21 cellular contexts compared by ENCODE assay signal in the genomic region with DNA sequence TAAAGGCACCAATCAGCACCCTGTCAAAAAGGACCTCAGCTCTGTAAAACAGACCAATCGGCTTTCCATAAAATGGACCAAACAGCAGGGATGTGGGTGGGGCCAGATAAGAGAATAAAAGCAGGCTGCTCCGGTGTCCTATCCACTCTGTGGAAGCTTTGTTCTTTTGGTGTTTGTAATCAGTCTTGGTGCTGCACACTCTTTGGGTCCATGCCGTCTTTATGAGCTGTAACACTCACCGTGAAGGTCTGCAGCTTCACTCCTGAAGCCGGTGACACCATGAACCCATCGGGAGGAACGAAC. TPM values are rescaled to one million over a fixed set of nuclear protein-coding genes. Genes with fewer than 3 reads are reported as not detected.
DNase-seq lines count a peak whose midpoint lies in the region; ATAC-seq and TF ChIP-seq lines count a peak whose summit lies in the region.
"Had no signal": no experiment of that assay in that cellular context is flagged by ENCODE, and none has a peak within 500 bp of the region (broad histone marks: within the 10 kb centered on the region; RNA-seq: fewer than 3 reads in every experiment).

No MANE protein-coding gene starts in this region.

- H3K9ac ChIP-seq in GM23248 = peak overlapping the region; percentile 30; the same call in 1 of the 2 replicates
- H3K9ac ChIP-seq in skeletal muscle satellite cell (ENCODE audit: low read depth, low read length) = peak overlapping the region; percentile 38
- H3K9ac ChIP-seq: KMS-11 had no signal

- TF ChIP-seq CTCF in ascending aorta (IDR thresholded peaks at IDR 0.05) (no peak), glutamatergic neuron (IDR thresholded peaks at IDR 0.05; ENCODE audit: partially characterized antibody, unreplicated experiment) (no peak), upper lobe of left lung (IDR thresholded peaks at IDR 0.05) (no peak)

- no peak for TF ChIP-seq EP300 in upper lobe of left lung (IDR thresholded peaks at IDR 0.05)

- intact Hi-C loops in ascending aorta (cut with DNase I) = no loop called here

- H3K79me2 ChIP-seq in GM23248 (ENCODE audit: insufficient read depth) = no peaks in the 10 kb centered on the region

- H3K4me3 ChIP-seq in GM23248 (peak overlapping the region; percentile 24; the same call in 1 of the 2 replicates), ascending aorta (no peak overlapping the region), skeletal muscle satellite cell (ENCODE audit: low read length) (no peak overlapping the region), upper lobe of left lung (no peak overlapping the region)
- H3K4me3 ChIP-seq: Peyer's patch, SJCRH30 had no signal

- H3K27ac Mint-ChIP-seq in glutamatergic neuron (ENCODE audit: unreplicated experiment) = peak overlapping the region; percentile 43
- H3K27ac Mint-ChIP-seq: CD14-positive monocyte had no signal

- no peaks in the 10 kb centered on the region for H3K36me3 Mint-ChIP-seq in glutamatergic neuron (ENCODE audit: unreplicated experiment)
- H3K36me3 Mint-ChIP-seq: CD14-positive monocyte had no signal

- ATAC-seq in upper lobe of left lung (ENCODE audit: low FRiP score in 2 of 2) (no peak), GM21717 (IDR thresholded peaks at IDR 0.05; ENCODE audit: unreplicated experiment) (no peak), HG03378 (IDR thresholded peaks at IDR 0.05; ENCODE audit: unreplicated experiment) (no peak), HG02763 (IDR thresholded peaks at IDR 0.05; ENCODE audit: unreplicated experiment) (no peak)

- peak overlapping the region; percentile 66 for H3K4me2 ChIP-seq in GM23248 (ENCODE audit: unreplicated experiment)
- H3K4me2 ChIP-seq in skeletal muscle satellite cell (ENCODE audit: low read length) = peak overlapping the region; percentile 42
- H3K4me2 ChIP-seq: KMS-11 had no signal

- no peaks in the 10 kb centered on the region for H3K9me3 ChIP-seq in GM23248 (ENCODE audit: low read depth)
- peaks cover 0 to 3% of the 10 kb centered on the region in 2 donors for H3K9me3 ChIP-seq in ascending aorta
- no peaks in the 10 kb centered on the region for H3K9me3 ChIP-seq in skeletal muscle satellite cell (replicated peaks; ENCODE audit: low read length)
- H3K9me3 ChIP-seq in upper lobe of left lung = no peaks in the 10 kb centered on the region
- H3K9me3 ChIP-seq: Peyer's patch, SJCRH30 had no signal

- no peaks in the 10 kb centered on the region for H3K27me3 ChIP-seq in GM23248 (replicated peaks; ENCODE audit: insufficient read depth)
- H3K27me3 ChIP-seq in ascending aorta = no peaks in the 10 kb centered on the region
- no peaks in the 10 kb centered on the region for H3K27me3 ChIP-seq in skeletal muscle satellite cell (ENCODE audit: control insufficient read depth, insufficient read depth, low read length)
- no peaks in the 10 kb centered on the region for H3K27me3 ChIP-seq in upper lobe of left lung
- H3K27me3 ChIP-seq: Peyer's patch, SJCRH30 had no signal

- H3K9me2 ChIP-seq in GM23248 (ENCODE audit: insufficient read depth) = no peaks in the 10 kb centered on the region

- no peaks in the 10 kb centered on the region for H3K36me3 ChIP-seq in GM23248 (ENCODE audit: low read depth)
- no peaks in the 10 kb centered on the region for H3K36me3 ChIP-seq in ascending aorta
- H3K36me3 ChIP-seq in skeletal muscle satellite cell (ENCODE audit: insufficient read depth, low read length) = no peaks in the 10 kb centered on the region
- no peaks in the 10 kb centered on the region for H3K36me3 ChIP-seq in upper lobe of left lung
- H3K36me3 ChIP-seq: Peyer's patch, SJCRH30 had no signal

- peak overlapping the region; percentile 75 for H3K27ac ChIP-seq in GM23248
- peak overlapping the region; percentile 84 to 87 for H3K27ac ChIP-seq in ascending aorta
- H3K27ac ChIP-seq in upper lobe of left lung = no peak overlapping the region
- H3K27ac ChIP-seq: HL-60, KMS-11, Peyer's patch, SJCRH30 had no signal

- in situ Hi-C loops in GM23248 (cut with MboI) = no loop called here

- H3K27me3 Mint-ChIP-seq in glutamatergic neuron (ENCODE audit: unreplicated experiment) = no peaks in the 10 kb centered on the region

- no peaks in the 10 kb centered on the region for H4K20me1 ChIP-seq in GM23248 (ENCODE audit: insufficient read depth)

- no peak overlapping the region for H3K4me3 Mint-ChIP-seq in glutamatergic neuron (ENCODE audit: unreplicated experiment)
- H3K4me3 Mint-ChIP-seq: CD14-positive monocyte had no signal

- peaks cover 18% of the 10 kb centered on the region for H3K4me1 Mint-ChIP-seq in glutamatergic neuron (ENCODE audit: low read depth, unreplicated experiment)
- H3K4me1 Mint-ChIP-seq: CD14-positive monocyte had no signal

- H3K4me1 ChIP-seq in GM23248 (ENCODE audit: insufficient read depth) (peaks cover 21% of the 10 kb centered on the region), ascending aorta (peaks cover 0 to 22% of the 10 kb centered on the region in 2 donors), skeletal muscle satellite cell (ENCODE audit: control insufficient read depth, insufficient read depth, low read length) (peaks cover 19% of the 10 kb centered on the region), upper lobe of left lung (no peaks in the 10 kb centered on the region)
- H3K4me1 ChIP-seq: SJCRH30 had no signal

- peaks cover 6% of the 10 kb centered on the region for H3K9me3 Mint-ChIP-seq in glutamatergic neuron (ENCODE audit: unreplicated experiment)

- H3F3A ChIP-seq in GM23248 (ENCODE audit: insufficient read depth) = peaks cover 32% of the 10 kb centered on the region

- 38 to 39% methylated on average over 7 of the region's 7 CpGs for WGBS in GM23248 (ENCODE audit: low coverage in 1 of 2, low lambda C conversion rate in 2 of 2, missing lambda C conversion rate in 2 of 2), 2 experiments
- WGBS in upper lobe of left lung, 2 donors = 67 to 68% methylated on average over 7 of the region's 7 CpGs

- DNase-seq in GM23248 (no peak), ascending aorta (ENCODE audit: low spot score in 2 of 2) (peak in 1 of 2 donors; percentile 56), glutamatergic neuron (no peak), upper lobe of left lung (no peak)
- DNase-seq: NCI-H1105, NCI-H146, NCI-H2029 treated with DMSO at 0.1 percent for 48 hours, NCI-H2171, NCI-H345, NCI-H524, NCI-H82, SJCRH30 had no signal

- H2AFZ ChIP-seq in GM23248 = peak overlapping the region; percentile 31

- no peak for TF ChIP-seq POLR2A in upper lobe of left lung (IDR thresholded peaks at IDR 0.05)

RNA-seq across cellular contexts. Expression of gene PXDC1, which starts 7.3 kb away (rescaled TPM):
- total RNA-seq in GM23248 (2014; rRNA removed; shearing (Covaris generic)) = 167 and 192 TPM in 2 replicates
- 122 and 135 TPM in 2 replicates for polyA plus RNA-seq in GM23248 (2016; fragmentation: Nextera tagmentation; extraction: Ambion mirVana)
- total RNA-seq in ascending aorta = 310 TPM
- 7.5 TPM for total RNA-seq in glutamatergic neuron (ENCODE audit: unreplicated experiment)
- 31.2 and 33.6 TPM in 2 replicates for total RNA-seq in skeletal muscle satellite cell (2012; rRNA removed)
- total RNA-seq in upper lobe of left lung = 100 to 1,000 TPM in 3 of 6 donors, 10 to 100 TPM in 3; 51.6 to 118 (median 95.3) TPM
- total RNA-seq: OCI-LY7 had no signal

Comparison
In these comparisons a context has a peak if more than half of its experiments do, and no peak if none do; other contexts are left out.
1. H3K27ac ChIP-seq: peak in GM23248 (single experiment) and ascending aorta (2 of 2); none in upper lobe of left lung (0 of 4).